8 cellular contexts compared by ENCODE assay signal in genomic region chr6:166950892-166951669, GRCh38. TPM values are rescaled to one million over a fixed set of nuclear protein-coding genes. Genes with fewer than 3 reads are reported as not detected.
DNase-seq lines count a peak whose midpoint lies in the region; ATAC-seq, FAIRE-seq and TF ChIP-seq lines count a peak whose summit lies in the region.
"Not testable (repeated sequence)": the region's sequence is repeated elsewhere in the genome, so short reads cannot be mapped to it uniquely, and the experiment has no call there.

No MANE protein-coding gene starts in this region.

- H3K4me1 Mint-ChIP-seq in progenitor cell of endocrine pancreas (ENCODE audit: low read depth), result not testable (repeated sequence)

- peak; percentile 91 for ATAC-seq in HG02798 (IDR thresholded peaks at IDR 0.05; ENCODE audit: poor library complexity, unreplicated experiment)
- ATAC-seq in activated naive CD4-positive, alpha-beta T cell treated with anti-CD3 and anti-CD28 coated beads, Interleukin-2, amount 50 U/mL, for 72 hours, result peak; percentile 89 to 94
- ATAC-seq in Right ventricle myocardium inferior, result peak; percentile 26

- peak; percentile 42 for DNase-seq in GM18507 (ENCODE audit: extremely low spot score, insufficient read length, low read depth)
- peak; percentile 98 for DNase-seq in NAMALWA (ENCODE audit: low spot score)
- peak; percentile 64 for DNase-seq in T follicular helper cell (ENCODE audit: low read depth)
- DNase-seq in activated naive CD4-positive, alpha-beta T cell treated with anti-CD3 and anti-CD28 coated beads, Interleukin-2, amount 50 U/mL, for 72 hours (ENCODE audit: low spot score in 2 of 2), result peak; percentile 72 to 93
- DNase-seq in Right ventricle myocardium inferior (ENCODE audit: missing footprints), result peak; percentile 82
- DNase-seq in progenitor cell of endocrine pancreas (ENCODE audit: low spot score, unreplicated experiment), result peak; percentile 38
- DNase-seq in urothelium cell line (ENCODE audit: low spot score), result peak; percentile 31

- not testable (repeated sequence) for H3K4me3 Mint-ChIP-seq in progenitor cell of endocrine pancreas (ENCODE audit: low read depth)

- peak overlapping the region; percentile 96 to 98 for H3K27ac Mint-ChIP-seq in activated naive CD4-positive, alpha-beta T cell treated with anti-CD3 and anti-CD28 coated beads, Interleukin-2, amount 50 U/mL, for 72 hours
- H3K27ac Mint-ChIP-seq in progenitor cell of endocrine pancreas, result not testable (repeated sequence)

- H3K9me3 Mint-ChIP-seq in activated naive CD4-positive, alpha-beta T cell treated with anti-CD3 and anti-CD28 coated beads, Interleukin-2, amount 50 U/mL, for 72 hours; progenitor cell of endocrine pancreas (ENCODE audit: low read depth): not testable (repeated sequence)

- FAIRE-seq in GM18507 (lab: Jason Lieb, UNC), result peak; percentile 97
- FAIRE-seq in urothelium cell line (lab: Jason Lieb, UNC), result not testable (repeated sequence)

- peak; percentile 73 for TF ChIP-seq CTCF in progenitor cell of endocrine pancreas (IDR thresholded peaks at IDR 0.05; ENCODE audit: unreplicated experiment)

- H3K27me3 Mint-ChIP-seq in progenitor cell of endocrine pancreas, result not testable (repeated sequence)

- intact Hi-C loops in Right ventricle myocardium inferior (cut with DNase I), result loop anchor here (10.0 kb wide), 1 partner anchor 326 kb away; the partner anchor contains the start of gene RPS6KA2

- H3K36me3 Mint-ChIP-seq in activated naive CD4-positive, alpha-beta T cell treated with anti-CD3 and anti-CD28 coated beads, Interleukin-2, amount 50 U/mL, for 72 hours, result peaks cover 7 to 32% of the 10 kb centered on the region in 2 donors
- peaks cover 20% of the 10 kb centered on the region for H3K36me3 Mint-ChIP-seq in progenitor cell of endocrine pancreas (ENCODE audit: insufficient read depth)

RNA-seq across cellular contexts. Expression of gene RNASET2, which starts 5.3 kb away (rescaled TPM):
- 100 to 1,000 TPM in 1 of 2 donors, 10 to 100 TPM in 1; 45.2 to 108 TPM for total RNA-seq in activated naive CD4-positive, alpha-beta T cell treated with anti-CD3 and anti-CD28 coated beads, Interleukin-2, amount 50 U/mL, for 72 hours
- total RNA-seq in Right ventricle myocardium inferior (16.4 TPM), progenitor cell of endocrine pancreas (27.9 and 29.8 TPM in 2 replicates)

RNA-seq across cellular contexts. Expression of gene CEP43, which starts 48.1 kb away (rescaled TPM):
- total RNA-seq in activated naive CD4-positive, alpha-beta T cell treated with anti-CD3 and anti-CD28 coated beads, Interleukin-2, amount 50 U/mL, for 72 hours, result 10 to 100 TPM; 17.5 to 21.9 TPM
- total RNA-seq in Right ventricle myocardium inferior (10.8 TPM), progenitor cell of endocrine pancreas (39.0 and 47.1 TPM in 2 replicates)

Comparison
In these comparisons a context has a peak if more than half of its experiments do, and no peak if none do; other contexts are left out.
1. Peak in every context shown above with its lines: DNase-seq and ATAC-seq.
2. DNase-seq: peak in every context shown above with its lines; median percentile 98 in NAMALWA; 82 in activated naive CD4-positive, alpha-beta T cell treated with anti-CD3 and anti-CD28 coated beads, Interleukin-2, amount 50 U/mL, for 72 hours; 82 in Right ventricle myocardium inferior; 64 in T follicular helper cell; 42 in GM18507; 38 in progenitor cell of endocrine pancreas; 31 in urothelium cell line.
3. ATAC-seq: peak in every context shown above with its lines; median percentile 92 in activated naive CD4-positive, alpha-beta T cell treated with anti-CD3 and anti-CD28 coated beads, Interleukin-2, amount 50 U/mL, for 72 hours; 91 in HG02798; 26 in Right ventricle myocardium inferior.